ENCODE assay signal across 18 cellular contexts in the genomic region with DNA sequence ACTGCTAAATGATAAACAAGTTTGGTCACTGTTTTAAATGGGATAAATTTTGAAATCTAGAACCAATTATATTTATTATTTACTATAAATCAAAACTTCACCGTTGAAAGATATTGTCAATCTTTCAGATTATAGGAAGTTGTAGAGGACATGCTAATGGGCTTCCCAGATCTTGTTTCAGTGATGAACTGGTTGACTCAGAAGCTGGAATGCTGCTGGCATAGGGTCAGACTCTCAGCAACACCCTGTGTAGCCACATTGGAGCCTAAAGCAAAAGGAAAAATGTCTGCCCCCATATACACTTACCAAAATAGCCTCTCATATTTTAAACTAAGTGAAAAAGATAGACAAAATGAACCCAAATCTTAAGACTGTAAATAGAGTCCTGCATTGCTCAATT.
"Had no signal": no experiment of that assay in that cellular context is flagged by ENCODE, and none has a peak within 500 bp of the region (broad histone marks: within the 10 kb centered on the region; RNA-seq: fewer than 3 reads in every experiment).

No MANE protein-coding gene starts in this region.

- H3K27ac ChIP-seq: neutrophil, transverse colon, vagina had no signal

- ATAC-seq: activated CD4-positive, CD25-positive, alpha-beta regulatory T cell treated with anti-CD3 and anti-CD28 coated beads, Interleukin-2, amount 50 U/mL, for 24 hours; activated naive CD8-positive, alpha-beta T cell treated with anti-CD3 and anti-CD28 coated beads, Interleukin-2, amount 50 U/mL, for 24 hours; activated T-helper 17 cell treated with anti-CD3 and anti-CD28 coated beads, Interleukin-2, amount 50 U/mL, for 72 hours; left ventricle myocardium superior; natural killer cell had no signal

- H3K4me3 ChIP-seq: transverse colon, vagina had no signal

- H3K9me3 Mint-ChIP-seq: activated T-helper 17 cell treated with anti-CD3 and anti-CD28 coated beads, Interleukin-2, amount 50 U/mL, for 72 hours; endodermal cell had no signal

- H3K9me3 ChIP-seq: neutrophil, transverse colon, vagina had no signal

- DNase-seq: activated naive CD4-positive, alpha-beta T cell treated with anti-CD3 and anti-CD28 coated beads for 36 hours; activated naive CD8-positive, alpha-beta T cell treated with anti-CD3 and anti-CD28 coated beads, Interleukin-2, amount 50 U/mL, for 24 hours; aorta; endodermal cell; erythroblast; hippocampal formation; left ventricle myocardium superior; mesendoderm; natural killer cell; retina; stimulated activated CD4-positive, alpha-beta T cell treated with anti-CD3 and anti-CD28 coated beads, Interleukin-4, amount 100 ng/mL, for 1 hour; stimulated activated naive CD4-positive, alpha-beta T cell treated with Interleukin-2 at 50 U/mL for 16 hours; substantia nigra; transverse colon had no signal

- H3K27me3 ChIP-seq: neutrophil, transverse colon, vagina had no signal

- H3K27me3 Mint-ChIP-seq: activated naive CD8-positive, alpha-beta T cell treated with anti-CD3 and anti-CD28 coated beads, Interleukin-2, amount 50 U/mL, for 24 hours had no signal

- H3K4me3 Mint-ChIP-seq: activated naive CD4-positive, alpha-beta T cell treated with anti-CD3 and anti-CD28 coated beads for 36 hours; activated naive CD8-positive, alpha-beta T cell treated with anti-CD3 and anti-CD28 coated beads, Interleukin-2, amount 50 U/mL, for 24 hours; activated T-helper 17 cell treated with anti-CD3 and anti-CD28 coated beads, Interleukin-2, amount 50 U/mL, for 72 hours; endodermal cell; natural killer cell had no signal

- H3K4me1 ChIP-seq: transverse colon, vagina had no signal

- H3K27ac Mint-ChIP-seq: activated naive CD4-positive, alpha-beta T cell treated with anti-CD3 and anti-CD28 coated beads for 36 hours; activated naive CD8-positive, alpha-beta T cell treated with anti-CD3 and anti-CD28 coated beads, Interleukin-2, amount 50 U/mL, for 24 hours; activated T-helper 17 cell treated with anti-CD3 and anti-CD28 coated beads, Interleukin-2, amount 50 U/mL, for 72 hours; endodermal cell; natural killer cell had no signal

- H3K4me1 Mint-ChIP-seq: activated naive CD8-positive, alpha-beta T cell treated with anti-CD3 and anti-CD28 coated beads, Interleukin-2, amount 50 U/mL, for 24 hours; activated T-helper 17 cell treated with anti-CD3 and anti-CD28 coated beads, Interleukin-2, amount 50 U/mL, for 72 hours; endodermal cell; natural killer cell had no signal

- H3K36me3 ChIP-seq: neutrophil, transverse colon, vagina had no signal
